14 cellular contexts compared by ENCODE assay signal in genomic region chr9:131492070-131492469, GRCh38. TPM values are rescaled to one million over a fixed set of nuclear protein-coding genes. Genes with fewer than 3 reads are reported as not detected.
"Had no signal": no experiment of that assay in that cellular context is flagged by ENCODE, and none has a peak within 500 bp of the region (broad histone marks: within the 10 kb centered on the region; RNA-seq: fewer than 3 reads in every experiment).

No MANE protein-coding gene starts in this region.

- H3K9me3 ChIP-seq: sigmoid colon, SJSA1 had no signal

- H3K4me1 ChIP-seq: sigmoid colon, SJSA1 had no signal

- DNase-seq: activated CD4-positive, alpha-beta T cell treated with anti-CD3 and anti-CD28 coated beads for 1 hour; activated gamma-delta T cell; activated T-cell treated with anti-CD3 and anti-CD28 coated beads for 4 hours; cortex of kidney; effector CD8-positive, alpha-beta T cell; hypothalamus; nucleus accumbens; sigmoid colon; T-helper 9 cell had no signal

- H3K4me3 ChIP-seq: sigmoid colon, SJSA1 had no signal

- H3K27ac ChIP-seq: sigmoid colon, SJSA1 had no signal

- H3K27me3 ChIP-seq: sigmoid colon, SJSA1 had no signal

RNA-seq across cellular contexts. Expression of gene PRRT1B, which starts 53.3 kb away (rescaled TPM):
- total RNA-seq: cardiac septum, lower leg skin, pulmonary artery endothelial cell, sigmoid colon, SJSA1 had no signal
- polyA plus RNA-seq: thymus had no signal
